In genomic region chr1:60639287-60639686, GRCh38 we compare ENCODE assay signal across 19 cellular contexts.
DNase-seq lines count a peak whose midpoint lies in the region; ATAC-seq, FAIRE-seq and TF ChIP-seq lines count a peak whose summit lies in the region.
"Had no signal": no experiment of that assay in that cellular context is flagged by ENCODE, and none has a peak within 500 bp of the region (broad histone marks: within the 10 kb centered on the region; RNA-seq: fewer than 3 reads in every experiment).

No MANE protein-coding gene starts in this region.

- no peaks in the 10 kb centered on the region for H4K20me1 ChIP-seq in HCT116 (ENCODE audit: insufficient read depth)
- H4K20me1 ChIP-seq: BLaER1 treated with 17β-estradiol and CSF1 and Interleukin-3, amounts not matched to agents 10 nM and 100 nM had no signal

- no peaks in the 10 kb centered on the region for H3K9me2 ChIP-seq in HCT116 (ENCODE audit: insufficient read depth)

- H3K4me3 Mint-ChIP-seq in Caco-2 (ENCODE audit: unreplicated experiment), result peak overlapping the region; percentile 80
- H3K4me3 Mint-ChIP-seq: CD4-positive, CD25-positive, alpha-beta regulatory T cell; H9 had no signal

- H3K9me3 ChIP-seq in Caco-2 (no peaks in the 10 kb centered on the region), HCT116 (ENCODE audit: control insufficient read depth in 1 of 2, insufficient read depth in 1 of 2, low read depth in 1 of 2, low read length in 2 of 2) (no peaks in the 10 kb centered on the region), RWPE2 (ENCODE audit: severe bottlenecking) (no peaks in the 10 kb centered on the region), mesenchymal stem cell (ENCODE audit: control insufficient read depth, low read length) (no peaks in the 10 kb centered on the region)
- H3K9me3 ChIP-seq: BLaER1 treated with 17β-estradiol and CSF1 and Interleukin-3, amounts not matched to agents 10 nM and 100 nM had no signal

- H3K9ac ChIP-seq in HCT116 (ENCODE audit: low read length) (no peak overlapping the region), mesenchymal stem cell (ENCODE audit: low read length) (no peak overlapping the region)
- H3K9ac ChIP-seq: BLaER1 treated with 17β-estradiol and CSF1 and Interleukin-3, amounts not matched to agents 10 nM and 100 nM had no signal

- H2AFZ ChIP-seq in HCT116 (ENCODE audit: low read depth, low read length, poor library complexity, severe bottlenecking) (peak overlapping the region; percentile 26), mesenchymal stem cell (ENCODE audit: low read depth, low read length) (no peak overlapping the region)

- H2BK12ac ChIP-seq in mesenchymal stem cell (ENCODE audit: low read length in 2 of 2), result no peak overlapping the region

- CTCF ChIA-PET in Caco-2 (lab: Charles Lee) (no interaction called here), HCT116 (lab: Charles Lee) (no interaction called here)

- no peaks in the 10 kb centered on the region for H3K79me2 ChIP-seq in HCT116 (ENCODE audit: insufficient read depth, low read length)

- intact Hi-C loops in Caco-2 (cut with micrococcal nuclease; ENCODE audit: unreplicated experiment), result no loop called here
- intact Hi-C loops in HCT116 (cut with micrococcal nuclease), result no loop called here

- DNase-seq in Caco-2, result no peak
- DNase-seq in HCT116 (ENCODE audit: low read depth, low spot score), result no peak
- DNase-seq in RWPE2 (ENCODE audit: low spot score), result no peak
- DNase-seq in mesenchymal stem cell, result no peak
- no peak for DNase-seq in anterior cingulate cortex (lab: John Stamatoyannopoulos, UW)
- no peak for DNase-seq in amniotic stem cell (lab: John Stamatoyannopoulos, UW)
- DNase-seq in ecto neural progenitor cell (ENCODE audit: low spot score), result no peak
- DNase-seq: ACHN; Calu3; CD4-positive, CD25-positive, alpha-beta regulatory T cell; DMS 273 treated with DMSO at 0.1 percent for 48 hours; DND-41; GF-D8; GOT3; H9 had no signal

- BruUV-seq in Caco-2 (replicated peaks; lab: Mats Ljungman, UMichigan), result TSS peak; percentile 24
- BruUV-seq in HCT116 (replicated peaks; lab: Mats Ljungman, UMichigan), result no TSS peak

- H3K4ac ChIP-seq in mesenchymal stem cell (ENCODE audit: low read depth in 1 of 2, low read length in 2 of 2), result no peak overlapping the region

- RAD21 ChIA-PET in HCT116 (lab: Charles Lee; ENCODE audit: low non-redundant PET in 1 of 2, low total read pairs in 2 of 2, uncharacterized antibody in 2 of 2, unreplicated experiment in 2 of 2), result no interaction called here

- H3K4me1 Mint-ChIP-seq in Caco-2 (ENCODE audit: low read depth, unreplicated experiment), result no peaks in the 10 kb centered on the region
- H3K4me1 Mint-ChIP-seq: CD4-positive, CD25-positive, alpha-beta regulatory T cell had no signal

- H3K36me3 Mint-ChIP-seq in Caco-2 (ENCODE audit: insufficient read depth, unreplicated experiment), result peaks cover 4% of the 10 kb centered on the region
- H3K36me3 Mint-ChIP-seq: CD4-positive, CD25-positive, alpha-beta regulatory T cell had no signal

- no peak for TF ChIP-seq CTCF in Caco-2 (IDR thresholded peaks at IDR 0.05; ENCODE audit: insufficient read depth in 1 of 2, low read depth in 1 of 2, low read length in 1 of 2, severe bottlenecking in 1 of 2, unreplicated experiment in 1 of 2)
- TF ChIP-seq CTCF in HCT116 (IDR thresholded peaks at IDR 0.05 in 2 of 3, conservative IDR thresholded peaks at IDR 0.05 in 1 of 3; ENCODE audit: borderline replicate concordance in 1 of 3, insufficient read depth in 1 of 3, low read depth in 2 of 3, low read length in 2 of 3), result no peak
- TF ChIP-seq CTCF in RWPE2 (IDR thresholded peaks at IDR 0.05; ENCODE audit: poor library complexity, severe bottlenecking), result no peak

- H2BK15ac ChIP-seq in mesenchymal stem cell (ENCODE audit: low read depth, poor library complexity, severe bottlenecking), result no peak overlapping the region

- H3K36me3 ChIP-seq in Caco-2 (ENCODE audit: control insufficient read depth, insufficient read depth, low read length) (no peaks in the 10 kb centered on the region), HCT116 (ENCODE audit: control insufficient read depth in 1 of 2, insufficient read depth in 2 of 2, low read length in 2 of 2) (no peaks in the 10 kb centered on the region), RWPE2 (ENCODE audit: low read depth) (peaks cover 13% of the 10 kb centered on the region), mesenchymal stem cell (ENCODE audit: control insufficient read depth in 1 of 2, insufficient read depth in 2 of 2, low read depth in 1 of 2, low read length in 2 of 2) (no peaks in the 10 kb centered on the region)
- H3K36me3 ChIP-seq: BLaER1 treated with 17β-estradiol and CSF1 and Interleukin-3, amounts not matched to agents 10 nM and 100 nM had no signal

- FAIRE-seq in endometrium (lab: Jason Lieb, UNC), result peak; percentile 88
- FAIRE-seq: GM19239, HepG2 had no signal

- H3K18ac ChIP-seq in mesenchymal stem cell (ENCODE audit: low read depth in 1 of 2, low read length in 2 of 2), result no peak overlapping the region

- no peak overlapping the region for H2AK5ac ChIP-seq in mesenchymal stem cell (ENCODE audit: low read length, severe bottlenecking)

- TF ChIP-seq POLR2A in HCT116 (IDR thresholded peaks at IDR 0.05; ENCODE audit: borderline replicate concordance, extremely low read depth, insufficient read depth, insufficient read length), result no peak

- ATAC-seq in HCT116, result no peak
- ATAC-seq in RWPE2 (ENCODE audit: low read depth), result no peak
- ATAC-seq: HepG2 had no signal

- peak overlapping the region; percentile 39 for H3K4me3 ChIP-seq in Caco-2 (ENCODE audit: low read depth, low read length)
- H3K4me3 ChIP-seq in HCT116 (replicated peaks in 1 of 2; ENCODE audit: low read depth in 1 of 2, low read length in 2 of 2), result no peak overlapping the region
- peak overlapping the region; percentile 41 for H3K4me3 ChIP-seq in RWPE2 (ENCODE audit: severe bottlenecking)
- H3K4me3 ChIP-seq in mesenchymal stem cell (ENCODE audit: insufficient read depth in 1 of 2, low read depth in 1 of 2, low read length in 2 of 2), result no peak overlapping the region
- H3K4me3 ChIP-seq: BLaER1 treated with 17β-estradiol and CSF1 and Interleukin-3, amounts not matched to agents 10 nM and 100 nM had no signal

- H3K27me3 ChIP-seq in Caco-2 (replicated peaks; ENCODE audit: control insufficient read depth, insufficient read depth, low read length) (no peaks in the 10 kb centered on the region), HCT116 (ENCODE audit: insufficient read depth, low read length) (no peaks in the 10 kb centered on the region; the same call in 1 of the 2 replicates), RWPE2 (ENCODE audit: insufficient read depth, poor library complexity, severe bottlenecking) (no peaks in the 10 kb centered on the region), mesenchymal stem cell (ENCODE audit: control insufficient read depth in 1 of 2, insufficient read depth in 1 of 2, low read length in 2 of 2) (no peaks in the 10 kb centered on the region)
- H3K27me3 ChIP-seq: BLaER1 treated with 17β-estradiol and CSF1 and Interleukin-3, amounts not matched to agents 10 nM and 100 nM had no signal

- POLR2A ChIA-PET in Caco-2 (lab: Charles Lee) (no interaction called here), HCT116 (lab: Charles Lee) (no interaction called here)

- H2BK5ac ChIP-seq in mesenchymal stem cell (ENCODE audit: low read depth, low read length, poor library complexity, severe bottlenecking), result no peak overlapping the region

- H2BK120ac ChIP-seq in mesenchymal stem cell (ENCODE audit: low read depth, low read length), result no peak overlapping the region

- no peak overlapping the region for H3K4me2 ChIP-seq in HCT116 (ENCODE audit: low read length)
- H3K4me2 ChIP-seq in mesenchymal stem cell (ENCODE audit: low read length, poor library complexity, severe bottlenecking), result no peak overlapping the region
- H3K4me2 ChIP-seq: BLaER1 treated with 17β-estradiol and CSF1 and Interleukin-3, amounts not matched to agents 10 nM and 100 nM had no signal

- H3K27ac ChIP-seq in HCT116 (ENCODE audit: low read depth, low read length) (no peak overlapping the region), RWPE2 (ENCODE audit: poor library complexity, severe bottlenecking) (peak overlapping the region; percentile 71), mesenchymal stem cell (ENCODE audit: low read length, poor library complexity, severe bottlenecking) (no peak overlapping the region)
- H3K27ac ChIP-seq: BLaER1 treated with 17β-estradiol and CSF1 and Interleukin-3, amounts not matched to agents 10 nM and 100 nM had no signal

- no peak overlapping the region for H4K91ac ChIP-seq in mesenchymal stem cell (ENCODE audit: low read length)

- no peak overlapping the region for H3K23ac ChIP-seq in mesenchymal stem cell (ENCODE audit: low read length in 2 of 2)

- no peak overlapping the region for H3K27ac Mint-ChIP-seq in Caco-2 (ENCODE audit: unreplicated experiment)
- H3K27ac Mint-ChIP-seq: CD4-positive, CD25-positive, alpha-beta regulatory T cell had no signal

- no peak for TF ChIP-seq RAD21 in HCT116 (IDR thresholded peaks at IDR 0.05; ENCODE audit: low read depth)

- no peak overlapping the region for H4K8ac ChIP-seq in mesenchymal stem cell (ENCODE audit: low read length)

- no peak overlapping the region for H3K14ac ChIP-seq in mesenchymal stem cell (ENCODE audit: low read length in 2 of 2)

- no peaks in the 10 kb centered on the region for H3K79me1 ChIP-seq in mesenchymal stem cell (replicated peaks; ENCODE audit: low read length, poor library complexity, severe bottlenecking)

- no peaks in the 10 kb centered on the region for H3K4me1 ChIP-seq in Caco-2
- H3K4me1 ChIP-seq in HCT116 (ENCODE audit: control insufficient read depth in 1 of 2, insufficient read depth in 2 of 2, low read length in 2 of 2), result no peaks in the 10 kb centered on the region
- peaks cover 26% of the 10 kb centered on the region for H3K4me1 ChIP-seq in RWPE2 (ENCODE audit: insufficient read depth, poor library complexity, severe bottlenecking)
- no peaks in the 10 kb centered on the region for H3K4me1 ChIP-seq in mesenchymal stem cell (ENCODE audit: control insufficient read depth, insufficient read depth, low read depth, low read length)
- H3K4me1 ChIP-seq: BLaER1 treated with 17β-estradiol and CSF1 and Interleukin-3, amounts not matched to agents 10 nM and 100 nM had no signal

- no peaks in the 10 kb centered on the region for H3K9me3 Mint-ChIP-seq in Caco-2 (ENCODE audit: unreplicated experiment)
- H3K9me3 Mint-ChIP-seq: H9 had no signal

- H3K27me3 Mint-ChIP-seq in Caco-2 (ENCODE audit: insufficient read depth, unreplicated experiment), result no peaks in the 10 kb centered on the region
- H3K27me3 Mint-ChIP-seq: CD4-positive, CD25-positive, alpha-beta regulatory T cell had no signal

TF ChIP-seq in HCT116, 20 proteins besides CTCF, POLR2A, EP300 and RAD21 (continues in another document):
- TF ChIP-seq SP1 (IDR thresholded peaks at IDR 0.05; ENCODE audit: low read depth), result no peak
- TF ChIP-seq MAX (IDR thresholded peaks at IDR 0.05), result no peak
- no peak for TF ChIP-seq POLR2AphosphoS5 (IDR thresholded peaks at IDR 0.05; ENCODE audit: low read depth, low read length)
- no peak for TF ChIP-seq YY1 (IDR thresholded peaks at IDR 0.05; ENCODE audit: extremely low read depth, insufficient replicate concordance, low read depth, low read length)
- no peak for TF ChIP-seq ELF1 (IDR thresholded peaks at IDR 0.05; ENCODE audit: borderline replicate concordance, low read depth)

Comparison
In these comparisons a context has a peak if more than half of its experiments do, and no peak if none do; other contexts are left out.
1. H3K4me3 ChIP-seq: peak in Caco-2 (single experiment) and RWPE2 (single experiment); none in HCT116 (0 of 2) and mesenchymal stem cell (0 of 2).